Comparison of ENCODE assay signal across 8 cellular contexts in the genomic region with DNA sequence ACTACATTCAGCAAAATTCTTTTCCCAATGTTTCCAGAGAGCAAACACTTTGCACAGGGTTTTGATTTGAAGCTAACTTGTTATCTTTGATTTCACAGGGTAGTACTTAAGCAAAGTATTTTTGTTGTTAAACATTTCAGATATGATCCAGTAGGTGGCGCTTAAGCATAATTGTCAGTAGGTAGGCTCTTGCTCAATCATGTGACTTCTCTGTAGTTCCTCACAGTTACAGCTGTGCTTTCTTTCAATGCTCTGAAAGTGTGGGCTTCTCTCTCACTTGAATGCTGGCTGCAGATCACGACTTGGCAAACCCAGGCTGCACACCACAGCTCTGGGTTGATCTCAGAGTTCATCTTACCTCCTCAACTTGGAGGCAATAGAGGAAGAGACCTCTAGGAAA.
DNase-seq lines count a peak whose midpoint lies in the region; ATAC-seq and TF ChIP-seq lines count a peak whose summit lies in the region.

No MANE protein-coding gene starts in this region.

- peak; percentile 69 for TF ChIP-seq CTCF in VCaP (conservative IDR thresholded peaks at IDR 0.05)

- H3K27ac ChIP-seq in VCaP (no peak overlapping the region), right cardiac atrium (ENCODE audit: low read length) (no peak overlapping the region)

- H3K4me1 ChIP-seq in right cardiac atrium (ENCODE audit: control insufficient read depth, insufficient read depth, low read length): no peaks in the 10 kb centered on the region

- 11% methylated on average over 2 of the region's 2 CpGs for WGBS in right cardiac atrium

- ATAC-seq in GM19395 (IDR thresholded peaks at IDR 0.05; ENCODE audit: unreplicated experiment) (peak; percentile 95), right cardiac atrium (no peak)

- H3K9me3 ChIP-seq in right cardiac atrium (ENCODE audit: control insufficient read depth, low read length): no peaks in the 10 kb centered on the region

- intact Hi-C loops in right cardiac atrium (cut with DNase I): no loop called here

- H3K27me3 ChIP-seq in right cardiac atrium (ENCODE audit: control insufficient read depth, insufficient read depth): no peaks in the 10 kb centered on the region

- DNase-seq in CMK (ENCODE audit: low read depth) (peak; percentile 45), midbrain (lab: John Stamatoyannopoulos, UW) (peak; percentile 3), right cardiac atrium (no peak), mesenteric fat pad (ENCODE audit: low spot score) (no peak)
- DNase-seq in Jurkat, Clone E6-1 (ENCODE audit: low read depth, low spot score): peak; percentile 79
- DNase-seq in activated CD4-positive, alpha-beta T cell treated with anti-CD3 and anti-CD28 coated beads, Interleukin-2, amount 50 U/mL, for 48 hours: no peak

- no peak overlapping the region for H3K4me3 ChIP-seq in Jurkat, Clone E6-1 (ENCODE audit: low read length)
- H3K4me3 ChIP-seq in right cardiac atrium (ENCODE audit: low read length): no peak overlapping the region

Comparison
In these comparisons a context has a peak if more than half of its experiments do, and no peak if none do; other contexts are left out.
1. DNase-seq: peak in CMK (single experiment), Jurkat, Clone E6-1 (single experiment) and midbrain (single experiment); none in right cardiac atrium (0 of 3), mesenteric fat pad (single experiment) and activated CD4-positive, alpha-beta T cell treated with anti-CD3 and anti-CD28 coated beads, Interleukin-2, amount 50 U/mL, for 48 hours (0 of 2).